23 cellular contexts compared by ENCODE assay signal in the genomic region with DNA sequence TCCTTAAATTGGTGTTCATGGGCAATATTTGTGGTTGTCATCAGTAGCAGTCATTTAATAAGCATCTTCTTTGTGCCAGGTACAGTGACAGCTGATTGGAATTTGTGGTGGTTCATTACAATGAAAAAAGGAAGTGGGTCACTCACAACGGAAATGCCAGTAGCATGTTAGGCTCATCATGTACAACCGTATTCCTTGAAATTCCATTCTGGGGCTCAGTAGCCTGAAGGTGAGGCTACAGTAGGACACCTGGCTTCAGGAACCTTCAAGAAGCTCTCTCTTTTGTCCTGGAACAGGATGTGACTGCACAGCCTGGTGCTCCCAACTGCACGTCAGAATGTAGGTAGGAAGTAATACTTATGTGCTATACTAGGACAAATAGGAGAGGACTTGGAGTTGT.
"Had no signal": no experiment of that assay in that cellular context is flagged by ENCODE, and none has a peak within 500 bp of the region (broad histone marks: within the 10 kb centered on the region; RNA-seq: fewer than 3 reads in every experiment).

No MANE protein-coding gene starts in this region.

- H3K9me3 Mint-ChIP-seq: activated CD8-positive, alpha-beta T cell treated with anti-CD3 and anti-CD28 coated beads for 36 hours; activated naive CD4-positive, alpha-beta T cell treated with anti-CD3 and anti-CD28 coated beads, Interleukin-2, amount 50 U/mL, for 72 hours; activated T-helper 17 cell treated with anti-CD3 and anti-CD28 coated beads, Interleukin-2, amount 50 U/mL, for 72 hours; brain; central memory CD8-positive, alpha-beta T cell; nephron progenitor cell; T-helper 1 cell treated with Interleukin-12 subunit alpha and Interleukin-12 subunit beta and Interleukin-4 antibody, amounts not matched to agents 30 μg/mL and 1 μg/mL, for 36 hours had no signal

- H3K4me3 Mint-ChIP-seq: activated CD4-positive, alpha-beta T cell treated with anti-CD3 and anti-CD28 coated beads, Interleukin-2, amount 10 ng/mL, durations not matched to agents 7 days and 5 days; activated CD8-positive, alpha-beta T cell treated with anti-CD3 and anti-CD28 coated beads for 36 hours; activated T-helper 17 cell treated with anti-CD3 and anti-CD28 coated beads, Interleukin-2, amount 50 U/mL, for 72 hours; brain; central memory CD8-positive, alpha-beta T cell; nephron progenitor cell; T-helper 1 cell treated with Interleukin-12 subunit alpha and Interleukin-12 subunit beta and Interleukin-4 antibody, amounts not matched to agents 30 μg/mL and 1 μg/mL, for 36 hours had no signal

- H3K9me3 ChIP-seq: heart right ventricle, mucosa of descending colon, pancreas, psoas muscle, right atrium auricular region, upper lobe of right lung had no signal

- H3K4me3 ChIP-seq: heart right ventricle, mucosa of descending colon, pancreas, psoas muscle, right atrium auricular region, upper lobe of right lung had no signal

- H3K27ac Mint-ChIP-seq: activated CD4-positive, alpha-beta T cell treated with anti-CD3 and anti-CD28 coated beads, Interleukin-2, amount 10 ng/mL, durations not matched to agents 7 days and 5 days; activated CD8-positive, alpha-beta T cell treated with anti-CD3 and anti-CD28 coated beads for 36 hours; activated naive CD4-positive, alpha-beta T cell treated with anti-CD3 and anti-CD28 coated beads, Interleukin-2, amount 50 U/mL, for 72 hours; nephron progenitor cell; T-helper 1 cell treated with Interleukin-12 subunit alpha and Interleukin-12 subunit beta and Interleukin-4 antibody, amounts not matched to agents 30 μg/mL and 1 μg/mL, for 36 hours had no signal

- H3K27ac ChIP-seq: heart right ventricle, pancreas, psoas muscle, right atrium auricular region, upper lobe of right lung had no signal

- H3K36me3 ChIP-seq: pancreas, right atrium auricular region, upper lobe of right lung had no signal

- H3K27me3 ChIP-seq: heart right ventricle, pancreas, right atrium auricular region, upper lobe of right lung had no signal

- H3K4me1 Mint-ChIP-seq: activated T-helper 17 cell treated with anti-CD3 and anti-CD28 coated beads, Interleukin-2, amount 50 U/mL, for 72 hours; central memory CD8-positive, alpha-beta T cell had no signal

- H3K36me3 Mint-ChIP-seq: activated naive CD4-positive, alpha-beta T cell treated with anti-CD3 and anti-CD28 coated beads, Interleukin-2, amount 50 U/mL, for 72 hours had no signal

- H3K4me1 ChIP-seq: pancreas, psoas muscle, upper lobe of right lung had no signal

- ATAC-seq: activated T-helper 17 cell treated with anti-CD3 and anti-CD28 coated beads, Interleukin-2, amount 50 U/mL, for 72 hours; heart right ventricle; left colon; mucosa of descending colon; pancreas; psoas muscle; upper lobe of right lung had no signal

- H3K27me3 Mint-ChIP-seq: activated CD4-positive, alpha-beta T cell treated with anti-CD3 and anti-CD28 coated beads, Interleukin-2, amount 10 ng/mL, durations not matched to agents 7 days and 5 days; activated CD8-positive, alpha-beta T cell treated with anti-CD3 and anti-CD28 coated beads for 36 hours; activated T-helper 17 cell treated with anti-CD3 and anti-CD28 coated beads, Interleukin-2, amount 50 U/mL, for 72 hours; brain; central memory CD8-positive, alpha-beta T cell had no signal

- DNase-seq: activated CD4-positive, alpha-beta T cell treated with anti-CD3 and anti-CD28 coated beads, Interleukin-2, amount 10 ng/mL, durations not matched to agents 7 days and 5 days; activated CD4-positive, CD25-positive, alpha-beta regulatory T cell; activated CD8-positive, alpha-beta T cell treated with anti-CD3 and anti-CD28 coated beads for 36 hours; aorta; heart right ventricle; islet precursor cell; left colon; mesenchymal stem cell; mucosa of descending colon; nephron progenitor cell; pancreas; psoas muscle; stimulated activated CD4-positive, alpha-beta T cell treated with anti-CD3 and anti-CD28 coated beads, Interleukin-12 subunit alpha, Interleukin-12 subunit beta, amount 100 ng/mL, for 4 hours; stimulated activated CD4-positive, alpha-beta T cell treated with anti-CD3 and anti-CD28 coated beads, Interleukin-4, amount 100 ng/mL, for 4 hours; stimulated activated naive CD8-positive, alpha-beta T cell treated with anti-CD3 and anti-CD28 coated beads, Interleukin-15, Interleukin-2, amounts not matched to agents 100 U/mL and 50 U/mL, for 24 hours; T1000; upper lobe of right lung had no signal
